In the genomic region with DNA sequence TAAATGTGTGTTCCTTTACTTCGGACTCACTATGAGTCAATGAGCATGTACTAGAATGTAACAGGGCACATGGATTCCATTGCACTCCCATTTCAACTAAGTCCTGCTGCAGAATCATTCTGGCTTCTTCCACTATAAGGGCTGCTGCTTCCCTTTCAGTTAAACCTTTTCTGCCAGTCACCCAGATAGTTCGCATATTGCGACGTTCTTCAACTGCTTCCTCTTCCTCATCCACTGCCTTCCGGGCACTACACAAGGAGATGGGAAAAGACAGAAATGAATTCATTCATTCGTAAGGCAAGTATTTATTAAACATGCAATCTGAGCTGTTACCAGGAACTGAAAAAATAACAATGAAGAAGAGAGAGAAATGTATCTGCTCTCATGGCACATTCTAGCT, we compare ENCODE assay signal across 26 cellular contexts.
"Had no signal": no experiment of that assay in that cellular context is flagged by ENCODE, and none has a peak within 500 bp of the region (broad histone marks: within the 10 kb centered on the region; RNA-seq: fewer than 3 reads in every experiment).

No MANE protein-coding gene starts in this region.

- H3K36me3 ChIP-seq: esophagus muscularis mucosa, gastroesophageal sphincter, heart left ventricle, left lung, right lobe of liver, thoracic aorta, tibial nerve, upper lobe of left lung had no signal

- H3K4me2 ChIP-seq: neural progenitor cell had no signal

- H3K27me3 ChIP-seq: dorsolateral prefrontal cortex, esophagus muscularis mucosa, foreskin keratinocyte, gastroesophageal sphincter, heart left ventricle, left lung, neural progenitor cell, right lobe of liver, tibial nerve, upper lobe of left lung had no signal

- H3K4me1 Mint-ChIP-seq: nephron; stimulated activated naive B cell treated with anti-CD40 and anti-IgM and Interleukin-4, amounts not matched to agents 10 μg/mL and 1 μg/mL and 100 μg/mL, for 72 hours had no signal

- H3K4me3 ChIP-seq: dorsolateral prefrontal cortex, esophagus muscularis mucosa, gastroesophageal sphincter, heart left ventricle, left lung, neural progenitor cell, right lobe of liver, thoracic aorta, tibial nerve, upper lobe of left lung had no signal

- ATAC-seq: foreskin keratinocyte; gastroesophageal sphincter; heart left ventricle; left cardiac atrium; left lung; naive thymus-derived CD4-positive, alpha-beta T cell; right lobe of liver; stimulated activated naive B cell treated with anti-CD40 and anti-IgM and Interleukin-4, amounts not matched to agents 10 μg/mL and 1 μg/mL and 100 μg/mL, for 72 hours had no signal

- DNase-seq: dorsolateral prefrontal cortex; effector CD4-positive, alpha-beta T cell; foreskin keratinocyte; heart left ventricle; hippocampal formation; left cardiac atrium; left lung; mesendoderm; midbrain; naive thymus-derived CD4-positive, alpha-beta T cell; right lobe of liver; small intestine; stimulated activated CD4-positive, alpha-beta T cell treated with anti-CD3 and anti-CD28 coated beads, Interleukin-15, amount 100 ng/mL, for 24 hours; stimulated activated CD4-positive, alpha-beta T cell treated with anti-CD3 and anti-CD28 coated beads, Interleukin-2, amount 100 ng/mL, for 48 hours; stimulated activated naive B cell treated with anti-CD40 and anti-IgM and Interleukin-4, amounts not matched to agents 10 μg/mL and 1 μg/mL and 100 μg/mL, for 72 hours; upper lobe of left lung had no signal

- H3K27ac ChIP-seq: dorsolateral prefrontal cortex, epithelial cell of prostate, esophagus muscularis mucosa, foreskin keratinocyte, gastroesophageal sphincter, heart left ventricle, left lung, neural progenitor cell, parathyroid adenoma, right lobe of liver, thoracic aorta, tibial nerve, upper lobe of left lung had no signal

- H3K4me1 ChIP-seq: esophagus muscularis mucosa, foreskin keratinocyte, gastroesophageal sphincter, heart left ventricle, left lung, neural progenitor cell, parathyroid adenoma, right lobe of liver, tibial nerve, upper lobe of left lung had no signal

- H3K9me3 ChIP-seq: esophagus muscularis mucosa, gastroesophageal sphincter, heart left ventricle, left lung, right lobe of liver, thoracic aorta, tibial nerve, upper lobe of left lung had no signal

- H3K4me3 Mint-ChIP-seq: naive thymus-derived CD4-positive, alpha-beta T cell; nephron; neural progenitor cell; stimulated activated naive B cell treated with anti-CD40 and anti-IgM and Interleukin-4, amounts not matched to agents 10 μg/mL and 1 μg/mL and 100 μg/mL, for 72 hours; stimulated activated naive CD8-positive, alpha-beta T cell treated with anti-CD3 and anti-CD28 coated beads, Interleukin-15, Interleukin-2, amounts not matched to agents 100 ng/mL and 50 ng/mL, for 24 hours had no signal

- H3K9me3 Mint-ChIP-seq: naive thymus-derived CD4-positive, alpha-beta T cell; nephron; neural progenitor cell; stimulated activated naive B cell treated with anti-CD40 and anti-IgM and Interleukin-4, amounts not matched to agents 10 μg/mL and 1 μg/mL and 100 μg/mL, for 72 hours; stimulated activated naive CD8-positive, alpha-beta T cell treated with anti-CD3 and anti-CD28 coated beads, Interleukin-15, Interleukin-2, amounts not matched to agents 100 ng/mL and 50 ng/mL, for 24 hours had no signal

- H3K27ac Mint-ChIP-seq: naive thymus-derived CD4-positive, alpha-beta T cell; neural progenitor cell; progenitor cell of endocrine pancreas; stimulated activated naive B cell treated with anti-CD40 and anti-IgM and Interleukin-4, amounts not matched to agents 10 μg/mL and 1 μg/mL and 100 μg/mL, for 72 hours; stimulated activated naive CD8-positive, alpha-beta T cell treated with anti-CD3 and anti-CD28 coated beads, Interleukin-15, Interleukin-2, amounts not matched to agents 100 ng/mL and 50 ng/mL, for 24 hours had no signal

- H2AFZ ChIP-seq: neural progenitor cell, parathyroid adenoma had no signal

- H3K27me3 Mint-ChIP-seq: naive thymus-derived CD4-positive, alpha-beta T cell; progenitor cell of endocrine pancreas; stimulated activated naive B cell treated with anti-CD40 and anti-IgM and Interleukin-4, amounts not matched to agents 10 μg/mL and 1 μg/mL and 100 μg/mL, for 72 hours; stimulated activated naive CD8-positive, alpha-beta T cell treated with anti-CD3 and anti-CD28 coated beads, Interleukin-15, Interleukin-2, amounts not matched to agents 100 ng/mL and 50 ng/mL, for 24 hours had no signal

- H3K9ac ChIP-seq: neural progenitor cell, parathyroid adenoma had no signal

- H3K79me2 ChIP-seq: parathyroid adenoma had no signal
